ENCODE assay signal across 10 cellular contexts in genomic region chr6:121504227-121504626, GRCh38.
DNase-seq lines count a peak whose midpoint lies in the region; ATAC-seq, FAIRE-seq and TF ChIP-seq lines count a peak whose summit lies in the region.
"Had no signal": no experiment of that assay in that cellular context is flagged by ENCODE, and none has a peak within 500 bp of the region (broad histone marks: within the 10 kb centered on the region; RNA-seq: fewer than 3 reads in every experiment).

No MANE protein-coding gene starts in this region.

- H3K27me3 ChIP-seq in endothelial cell of umbilical vein (ENCODE audit: control insufficient read depth in 2 of 2, insufficient read depth in 2 of 2, low read length in 2 of 2) = no peaks in the 10 kb centered on the region

- no peaks in the 10 kb centered on the region for H3K27me3 Mint-ChIP-seq in nephron progenitor cell (ENCODE audit: low read depth, poor library complexity)
- no peaks in the 10 kb centered on the region for H3K27me3 Mint-ChIP-seq in activated CD8-positive, alpha-beta memory T cell treated with anti-CD3 and anti-CD28 coated beads, Interleukin-2, amount 10 ng/mL, durations not matched to agents 7 days and 5 days
- H3K27me3 Mint-ChIP-seq: IgD-negative memory B cell had no signal

- no peak overlapping the region for H3K27ac Mint-ChIP-seq in nephron progenitor cell
- no peak overlapping the region for H3K27ac Mint-ChIP-seq in activated CD8-positive, alpha-beta memory T cell treated with anti-CD3 and anti-CD28 coated beads, Interleukin-2, amount 10 ng/mL, durations not matched to agents 7 days and 5 days

- no peaks in the 10 kb centered on the region for H3K79me2 ChIP-seq in endothelial cell of umbilical vein (ENCODE audit: control insufficient read depth, insufficient read depth, low read length)

- POLR2A ChIA-PET in endothelial cell of umbilical vein (lab: Charles Lee) = no interaction called here

- no peaks in the 10 kb centered on the region for H3K9me3 Mint-ChIP-seq in nephron progenitor cell
- no peaks in the 10 kb centered on the region for H3K9me3 Mint-ChIP-seq in activated CD8-positive, alpha-beta memory T cell treated with anti-CD3 and anti-CD28 coated beads, Interleukin-2, amount 10 ng/mL, durations not matched to agents 7 days and 5 days (ENCODE audit: low read depth)

- H3K9me1 ChIP-seq in endothelial cell of umbilical vein (replicated peaks; ENCODE audit: control insufficient read depth, extremely low read depth, insufficient read depth, low read length) = no peaks in the 10 kb centered on the region

- H3K36me3 Mint-ChIP-seq in nephron progenitor cell (ENCODE audit: low read depth) = no peaks in the 10 kb centered on the region
- no peaks in the 10 kb centered on the region for H3K36me3 Mint-ChIP-seq in activated CD8-positive, alpha-beta memory T cell treated with anti-CD3 and anti-CD28 coated beads, Interleukin-2, amount 10 ng/mL, durations not matched to agents 7 days and 5 days
- H3K36me3 Mint-ChIP-seq: IgD-negative memory B cell had no signal

- peak; percentile 81 for FAIRE-seq in endothelial cell of umbilical vein (lab: Jason Lieb, UNC)

- H4K20me1 ChIP-seq in endothelial cell of umbilical vein (replicated peaks; ENCODE audit: control insufficient read depth, extremely low read depth, insufficient read depth, low read length) = no peaks in the 10 kb centered on the region

- H3K4me3 Mint-ChIP-seq in nephron progenitor cell = no peak overlapping the region
- no peak overlapping the region for H3K4me3 Mint-ChIP-seq in activated CD8-positive, alpha-beta memory T cell treated with anti-CD3 and anti-CD28 coated beads, Interleukin-2, amount 10 ng/mL, durations not matched to agents 7 days and 5 days
- H3K4me3 Mint-ChIP-seq: central memory CD8-positive, alpha-beta T cell; IgD-negative memory B cell had no signal

- peak overlapping the region; percentile 67 for H2AFZ ChIP-seq in endothelial cell of umbilical vein (ENCODE audit: low read depth, low read length)

- H3K4me1 ChIP-seq in endothelial cell of umbilical vein (ENCODE audit: control insufficient read depth, extremely low read depth, insufficient read depth, low read length) (peaks cover 17% of the 10 kb centered on the region), mucosa of descending colon (ENCODE audit: low read depth) (no peaks in the 10 kb centered on the region)

- H3K9me3 ChIP-seq in endothelial cell of umbilical vein (replicated peaks; ENCODE audit: control insufficient read depth, insufficient read depth, low read length) (no peaks in the 10 kb centered on the region), mucosa of descending colon (no peaks in the 10 kb centered on the region)

- TF ChIP-seq CTCF in NB4 (IDR thresholded peaks at IDR 0.05; ENCODE audit: low read depth, low read length) (no peak), endothelial cell of umbilical vein (IDR thresholded peaks at IDR 0.05; ENCODE audit: extremely low read depth in 1 of 2, insufficient read depth in 1 of 2, low read depth in 1 of 2, low read length in 2 of 2) (no peak), nephron progenitor cell (IDR thresholded peaks at IDR 0.05) (no peak), mucosa of descending colon (IDR thresholded peaks at IDR 0.05) (no peak)

- H3K9ac ChIP-seq in endothelial cell of umbilical vein (replicated peaks; ENCODE audit: extremely low read depth, insufficient read depth, low read length) = no peak overlapping the region

- CTCF ChIA-PET in endothelial cell of umbilical vein (lab: Charles Lee) = interaction anchor here (1.1 kb wide), 2 partner anchors 15 to 39 kb away, joined by 3 to 4 read pairs; no protein-coding TSS in a partner anchor
- CTCF ChIA-PET in activated CD8-positive, alpha-beta memory T cell treated with anti-CD3 and anti-CD28 coated beads, Interleukin-2, amount 10 ng/mL, durations not matched to agents 7 days and 5 days (lab: Charles Lee) = no interaction called here

- intact Hi-C loops in endothelial cell of umbilical vein (cut with micrococcal nuclease) = no loop called here
- intact Hi-C loops in mucosa of descending colon (cut with DNase I, micrococcal nuclease) = no loop called here

- no TSS peak for BruUV-seq in endothelial cell of umbilical vein (replicated peaks; lab: Mats Ljungman, UMichigan)

- TF ChIP-seq POLR2A in NB4 (IDR thresholded peaks at IDR 0.05; ENCODE audit: extremely low read depth, insufficient read length) (no peak), endothelial cell of umbilical vein (IDR thresholded peaks at IDR 0.05; ENCODE audit: low read depth, low read length) (no peak)

- dilution Hi-C loops in endothelial cell of umbilical vein (cut with MboI; ENCODE audit: extremely low pct_ligation_motif_present, low sequenced_read_pairs) = no loop called here

- peak overlapping the region; percentile 17 for H3K4me2 ChIP-seq in endothelial cell of umbilical vein (ENCODE audit: insufficient read depth, low read length)

- DNase-seq in NB4 (ENCODE audit: low read depth) = peak; percentile 75
- peak; percentile 77 for DNase-seq in endothelial cell of umbilical vein (ENCODE audit: low read depth, low spot score)
- DNase-seq in skeletal muscle cell (ENCODE audit: low read depth) = peak; percentile 80
- no peak for DNase-seq in NCI-H526 treated with DMSO at 0.1 percent for 48 hours (lab: John Stamatoyannopoulos, UW)
- no peak for DNase-seq in nephron progenitor cell
- DNase-seq in mucosa of descending colon = no peak
- no peak for DNase-seq in activated CD8-positive, alpha-beta memory T cell treated with anti-CD3 and anti-CD28 coated beads, Interleukin-2, amount 10 ng/mL, durations not matched to agents 7 days and 5 days

- peak overlapping the region; percentile 60 for H3K27ac ChIP-seq in endothelial cell of umbilical vein (ENCODE audit: insufficient read depth, low read depth, low read length)

- peaks cover 18% of the 10 kb centered on the region for H3K4me1 Mint-ChIP-seq in nephron progenitor cell
- H3K4me1 Mint-ChIP-seq in activated CD8-positive, alpha-beta memory T cell treated with anti-CD3 and anti-CD28 coated beads, Interleukin-2, amount 10 ng/mL, durations not matched to agents 7 days and 5 days = no peaks in the 10 kb centered on the region
- H3K4me1 Mint-ChIP-seq: central memory CD8-positive, alpha-beta T cell had no signal

- peak; percentile 58 for ATAC-seq in GM19043 (IDR thresholded peaks at IDR 0.05; ENCODE audit: low read depth, unreplicated experiment)
- no peak for ATAC-seq in mucosa of descending colon
- no peak for ATAC-seq in activated CD8-positive, alpha-beta memory T cell treated with anti-CD3 and anti-CD28 coated beads, Interleukin-2, amount 10 ng/mL, durations not matched to agents 7 days and 5 days

- H3K4me3 ChIP-seq in NB4 (ENCODE audit: low read depth, low read length) = no peak overlapping the region
- no peak overlapping the region for H3K4me3 ChIP-seq in endothelial cell of umbilical vein (replicated peaks in 1 of 3; ENCODE audit: insufficient read depth in 1 of 3, low read depth in 1 of 3, low read length in 3 of 3)
- H3K4me3 ChIP-seq in skeletal muscle cell (ENCODE audit: low read depth, low read length) = no peak overlapping the region
- no peak overlapping the region for H3K4me3 ChIP-seq in mucosa of descending colon

- H3K36me3 ChIP-seq in endothelial cell of umbilical vein (ENCODE audit: control insufficient read depth in 2 of 2, extremely low read depth in 1 of 2, insufficient read depth in 2 of 2, low read length in 2 of 2) (no peaks in the 10 kb centered on the region), mucosa of descending colon (ENCODE audit: low read depth) (no peaks in the 10 kb centered on the region)

TF ChIP-seq in endothelial cell of umbilical vein, 7 proteins besides CTCF, POLR2A, EP300 and RAD21:
- TF ChIP-seq FOS (IDR thresholded peaks at IDR 0.05; ENCODE audit: borderline replicate concordance, insufficient read depth, low read length) = peak; percentile 67
- no peak for TF ChIP-seq JUN (IDR thresholded peaks at IDR 0.05; ENCODE audit: borderline replicate concordance, insufficient read depth, insufficient read length, low read depth)
- peak; percentile 40 for TF ChIP-seq GATA2 (IDR thresholded peaks at IDR 0.05; ENCODE audit: insufficient read depth, insufficient read length, low read depth, low read length)

Comparison
In these comparisons a context has a peak if more than half of its experiments do, and no peak if none do; other contexts are left out.
1. DNase-seq: peak in NB4 (single experiment), endothelial cell of umbilical vein (single experiment) and skeletal muscle cell (single experiment); none in NCI-H526 treated with DMSO at 0.1 percent for 48 hours (single experiment), nephron progenitor cell (single experiment), mucosa of descending colon (0 of 3) and activated CD8-positive, alpha-beta memory T cell treated with anti-CD3 and anti-CD28 coated beads, Interleukin-2, amount 10 ng/mL, durations not matched to agents 7 days and 5 days (single experiment).